ENCODE assay signal across 7 cellular contexts in genomic region chr1:62295921-62296451, GRCh38. TPM values are rescaled to one million over a fixed set of nuclear protein-coding genes. Genes with fewer than 3 reads are reported as not detected.
DNase-seq lines count a peak whose midpoint lies in the region; ATAC-seq and TF ChIP-seq lines count a peak whose summit lies in the region.

No MANE protein-coding gene starts in this region.

- WGBS in stomach, 5 donors: 14 to 23% (median 21%) methylated on average over 6 of the region's 6 CpGs

- no peak for TF ChIP-seq POLR2A in stomach (IDR thresholded peaks at IDR 0.05)

- no peaks in the 10 kb centered on the region for H3K27me3 ChIP-seq in stomach

- no peak for TF ChIP-seq CTCF in stomach (IDR thresholded peaks at IDR 0.05)

- H3K27ac ChIP-seq in stomach: no peak overlapping the region

- no peak for TF ChIP-seq EP300 in stomach (IDR thresholded peaks at IDR 0.05)

- peak; percentile 69 for ATAC-seq in GM19438 (IDR thresholded peaks at IDR 0.05; ENCODE audit: low read depth, unreplicated experiment)
- peak; percentile 58 for ATAC-seq in HG03378 (IDR thresholded peaks at IDR 0.05; ENCODE audit: unreplicated experiment)

- H3K4me1 ChIP-seq in stomach: peaks cover 0 to 30% (median 21%) of the 10 kb centered on the region in 4 donors

- H3K36me3 ChIP-seq in stomach: no peaks in the 10 kb centered on the region

- no peak overlapping the region for H3K4me3 ChIP-seq in stomach

- peak; percentile 56 for DNase-seq in amniotic stem cell (lab: John Stamatoyannopoulos, UW)
- peak; percentile 67 for DNase-seq in renal cortical epithelial cell (ENCODE audit: low read depth)
- no peak for DNase-seq in COR-L47 (lab: John Stamatoyannopoulos, UW)
- no peak for DNase-seq in stomach
- no peak for DNase-seq in ecto neural progenitor cell (ENCODE audit: low spot score)

- intact Hi-C loops in stomach (cut with DNase I; ENCODE audit: low total_unique reads): no loop called here

- H3K9me3 ChIP-seq in stomach: no peaks in the 10 kb centered on the region

RNA-seq across cellular contexts. Expression of gene KANK4, which starts 23.2 kb away (rescaled TPM):
- not detected in 2 replicates for total RNA-seq in renal cortical epithelial cell
- 1 to 10 TPM in 3 of 5 donors, not detected in 2; 2.5 to 3.9 (median 3.2) TPM for total RNA-seq in stomach
- polyA plus RNA-seq in stomach: 1 to 10 TPM in 1 of 3 donors, under 1 TPM in 2; 0.31 to 1.5 (median 0.60) TPM

Comparison
In these comparisons a context has a peak if more than half of its experiments do, and no peak if none do; other contexts are left out.
1. DNase-seq: peak in amniotic stem cell (single experiment) and renal cortical epithelial cell (single experiment); none in COR-L47 (single experiment), stomach (single experiment) and ecto neural progenitor cell (single experiment).